ENCODE assay signal across 8 cellular contexts in the genomic region with DNA sequence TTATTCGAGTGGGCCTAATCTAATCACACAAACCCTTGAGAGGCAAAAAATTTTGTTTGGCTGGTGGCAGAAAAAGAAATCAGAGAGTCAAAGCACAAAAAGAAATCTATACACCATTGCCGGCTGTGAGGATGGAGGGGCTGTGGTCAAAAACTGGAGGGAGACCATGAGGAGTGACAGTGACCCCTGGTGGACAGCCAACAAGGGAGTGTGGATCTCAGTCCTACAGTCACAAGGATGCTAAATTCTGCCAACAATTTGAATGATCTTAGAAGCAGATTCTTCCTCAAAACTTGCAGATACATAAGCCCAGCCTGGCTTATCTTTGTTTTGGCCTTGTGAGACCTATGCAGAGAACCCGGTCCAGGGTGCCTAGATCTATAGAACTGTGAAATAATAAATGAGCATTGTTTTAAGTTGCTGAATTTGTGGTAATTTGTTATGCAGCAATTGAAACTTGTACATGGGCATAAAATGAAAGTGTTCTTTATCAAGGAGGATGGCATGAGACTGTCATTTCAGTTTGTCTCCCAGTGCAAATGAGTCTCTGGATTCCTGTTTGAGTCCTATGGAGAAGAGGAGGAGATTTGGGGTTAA.
DNase-seq lines count a peak whose midpoint lies in the region; ATAC-seq and TF ChIP-seq lines count a peak whose summit lies in the region.

No MANE protein-coding gene starts in this region.

- ATAC-seq in HG02571 (IDR thresholded peaks at IDR 0.05; ENCODE audit: unreplicated experiment) (no peak), HG02840 (IDR thresholded peaks at IDR 0.05; ENCODE audit: low FRiP score, unreplicated experiment) (no peak)

- CTCF ChIA-PET in HEK293T (lab: Yijun Ruan, JAX): interaction anchor here (0.6 to 1.0 kb wide), 4 partner anchors 9 to 1679 kb away, joined by 3 to 6 read pairs (median 3); no protein-coding TSS in a partner anchor

- POLR2A ChIA-PET in HEK293T (lab: Yijun Ruan, JAX): no interaction called here

- peak; percentile 8 for DNase-seq in activated gamma-delta T cell treated with Interleukin-2 at 50 U/mL for 16 hours
- DNase-seq in activated gamma-delta T cell (lab: John Stamatoyannopoulos, UW): no peak
- DNase-seq in HEK293T (ENCODE audit: extremely low spot score): peak; percentile 69
- peak; percentile 10 for DNase-seq in NCI-H1105 treated with DMSO at 0.1 percent for 48 hours (lab: John Stamatoyannopoulos, UW)
- DNase-seq in activated CD8-positive, alpha-beta memory T cell treated with anti-CD3 and anti-CD28 coated beads for 24 hours: peak; percentile 59
- DNase-seq in iPS DF 4.7 (ENCODE audit: extremely low read depth, low spot score): peak; percentile 28

TF ChIP-seq in HEK293T, 16 proteins besides CTCF, POLR2A, EP300 and RAD21:
- TF ChIP-seq L3MBTL2 (conservative IDR thresholded peaks at IDR 0.05) (no peak), FOXK2 (IDR thresholded peaks at IDR 0.05) (no peak), LEF1 (IDR thresholded peaks at IDR 0.05; ENCODE audit: borderline replicate concordance) (no peak), SP1 (IDR thresholded peaks at IDR 0.05) (no peak), HDGF (IDR thresholded peaks at IDR 0.05; ENCODE audit: borderline replicate concordance) (no peak), BHLHE40 (IDR thresholded peaks at IDR 0.05; ENCODE audit: borderline replicate concordance) (no peak), ARNT (IDR thresholded peaks at IDR 0.05) (no peak), ELF4 (IDR thresholded peaks at IDR 0.05) (no peak), TARDBP (IDR thresholded peaks at IDR 0.05) (no peak), CTBP1 (IDR thresholded peaks at IDR 0.05; ENCODE audit: borderline replicate concordance) (no peak), ZNF384 (IDR thresholded peaks at IDR 0.05) (no peak), FOXA1 (IDR thresholded peaks at IDR 0.05) (no peak), FOXM1 (IDR thresholded peaks at IDR 0.05; ENCODE audit: borderline replicate concordance) (no peak)
- TF ChIP-seq, protein P1, sequence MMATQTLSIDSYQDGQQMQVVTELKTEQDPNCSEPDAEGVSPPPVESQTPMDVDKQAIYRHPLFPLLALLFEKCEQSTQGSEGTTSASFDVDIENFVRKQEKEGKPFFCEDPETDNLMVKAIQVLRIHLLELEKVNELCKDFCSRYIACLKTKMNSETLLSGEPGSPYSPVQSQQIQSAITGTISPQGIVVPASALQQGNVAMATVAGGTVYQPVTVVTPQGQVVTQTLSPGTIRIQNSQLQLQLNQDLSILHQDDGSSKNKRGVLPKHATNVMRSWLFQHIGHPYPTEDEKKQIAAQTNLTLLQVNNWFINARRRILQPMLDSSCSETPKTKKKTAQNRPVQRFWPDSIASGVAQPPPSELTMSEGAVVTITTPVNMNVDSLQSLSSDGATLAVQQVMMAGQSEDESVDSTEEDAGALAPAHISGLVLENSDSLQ (IDR thresholded peaks at IDR 0.05): no peak
